ENCODE assay signal across 2 cellular contexts in the genomic region with DNA sequence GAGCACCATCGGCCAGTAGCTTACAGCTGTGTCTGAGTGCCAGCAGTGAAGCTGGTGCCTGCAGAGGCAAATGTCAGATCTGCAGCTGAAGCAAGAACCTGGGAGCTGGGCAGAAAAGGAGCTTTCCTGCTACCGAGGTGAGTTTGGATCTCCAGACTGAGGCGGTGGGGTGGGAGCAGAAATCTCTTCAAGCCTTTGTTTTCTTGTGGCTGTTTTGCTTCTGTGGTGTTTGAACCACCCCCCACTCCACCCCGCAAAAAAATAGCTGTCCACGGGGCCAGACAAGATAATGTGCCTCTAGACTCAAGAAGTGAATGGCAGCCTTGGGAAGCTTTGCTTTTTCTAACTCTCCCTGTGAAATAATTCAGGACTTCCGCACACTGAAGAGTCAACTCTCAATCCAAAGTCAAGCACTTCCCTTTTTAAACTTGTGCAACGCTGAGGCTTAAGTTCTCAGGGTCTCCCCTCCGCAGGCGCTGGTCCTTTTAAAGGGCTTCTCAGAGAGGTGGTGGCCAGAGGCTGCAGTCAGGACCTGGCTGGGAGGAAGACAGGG.
TF ChIP-seq lines count a peak whose summit lies in the region.

No MANE protein-coding gene starts in this region.

TF ChIP-seq in HepG2, 621 proteins besides CTCF, POLR2A, EP300 and RAD21 (continued from another document):
- TF ChIP-seq, protein P1, sequence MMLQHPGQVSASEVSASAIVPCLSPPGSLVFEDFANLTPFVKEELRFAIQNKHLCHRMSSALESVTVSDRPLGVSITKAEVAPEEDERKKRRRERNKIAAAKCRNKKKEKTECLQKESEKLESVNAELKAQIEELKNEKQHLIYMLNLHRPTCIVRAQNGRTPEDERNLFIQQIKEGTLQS (CRISPR knock-in tag; IDR thresholded peaks at IDR 0.05): no peak
- TF ChIP-seq ZNF513 (CRISPR knock-in tag; conservative IDR thresholded peaks at IDR 0.05): no peak
- no peak for TF ChIP-seq DMAP1 (CRISPR knock-in tag; IDR thresholded peaks at IDR 0.05)
- no peak for TF ChIP-seq PAX8 (CRISPR knock-in tag; IDR thresholded peaks at IDR 0.05; ENCODE audit: borderline replicate concordance)

TF ChIP-seq in HEK293T, 16 proteins besides CTCF, POLR2A, EP300 and RAD21 (continued from another document):
- TF ChIP-seq LEF1 (IDR thresholded peaks at IDR 0.05; ENCODE audit: borderline replicate concordance) (no peak), L3MBTL2 (conservative IDR thresholded peaks at IDR 0.05) (no peak), NFRKB (IDR thresholded peaks at IDR 0.05) (no peak), SP1 (IDR thresholded peaks at IDR 0.05) (no peak), CTBP1 (IDR thresholded peaks at IDR 0.05; ENCODE audit: borderline replicate concordance) (no peak), ARNT (IDR thresholded peaks at IDR 0.05) (no peak), HDGF (IDR thresholded peaks at IDR 0.05; ENCODE audit: borderline replicate concordance) (no peak), FOXM1 (IDR thresholded peaks at IDR 0.05; ENCODE audit: borderline replicate concordance) (no peak)
